Comparison of ENCODE assay signal across 8 cellular contexts in the genomic region with DNA sequence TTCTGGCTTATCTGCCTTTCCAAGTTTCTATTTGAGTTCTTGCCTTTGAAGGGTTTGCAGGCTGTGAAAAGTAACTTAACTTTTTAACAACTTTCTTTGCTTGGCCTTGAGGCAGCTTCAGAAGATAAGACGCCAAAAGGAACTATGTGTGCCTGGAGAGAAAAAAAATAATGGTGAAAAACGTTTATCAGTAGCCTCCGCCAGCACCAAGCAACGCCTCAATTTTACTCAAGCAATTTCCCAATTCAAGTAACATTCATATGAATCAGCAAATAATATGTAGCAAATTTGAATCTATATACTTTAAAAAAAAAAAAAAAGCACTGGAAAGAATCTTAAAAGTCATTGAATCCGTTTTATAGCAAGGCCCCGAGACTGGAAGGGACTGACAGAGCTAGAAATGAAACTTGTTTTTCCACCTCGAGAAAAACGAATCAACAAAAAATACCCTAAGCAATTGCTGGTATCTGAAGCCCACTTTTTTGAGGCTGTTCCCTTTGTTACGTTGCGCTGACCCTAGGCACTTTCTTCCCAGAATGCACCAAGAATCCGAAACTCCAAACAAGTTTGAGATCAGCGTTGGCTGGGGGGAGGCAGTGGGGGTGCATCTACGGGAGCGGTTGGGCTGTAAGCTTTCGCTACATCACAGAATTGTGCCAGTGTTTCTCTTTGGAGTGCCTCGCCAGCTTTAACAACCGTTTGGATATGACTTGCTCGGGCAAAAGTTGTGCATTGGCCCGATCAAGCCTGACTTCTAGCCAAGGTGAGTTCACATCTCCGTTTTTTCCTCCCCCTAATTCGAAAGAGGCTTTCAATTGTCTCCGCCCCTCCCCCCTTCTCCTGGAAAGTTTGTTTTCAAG. TPM values are rescaled to one million over a fixed set of nuclear protein-coding genes. Genes with fewer than 3 reads are reported as not detected.
DNase-seq lines count a peak whose midpoint lies in the region; ATAC-seq and TF ChIP-seq lines count a peak whose summit lies in the region.

No MANE protein-coding gene starts in this region.

- DNase-seq in activated T-cell treated with anti-CD3 and anti-CD28 coated beads, Interleukin-2, amount 50 U/mL, for 24 hours, result no peak
- DNase-seq in activated T-cell treated with anti-CD3 and anti-CD28 coated beads for 4 hours, result no peak
- DNase-seq in effector memory CD4-positive, alpha-beta T cell, result no peak
- peak; percentile 72 for DNase-seq in myocyte (ENCODE audit: low read depth)
- DNase-seq in aorta, result peak; percentile 74 to 77
- DNase-seq in kidney glomerular epithelial cell (lab: John Stamatoyannopoulos, UW), result no peak

- peaks cover 34% of the 10 kb centered on the region for H3K4me1 Mint-ChIP-seq in activated T-cell treated with anti-CD3 and anti-CD28 coated beads, Interleukin-2, amount 50 U/mL, for 24 hours (ENCODE audit: low read depth)

- H3K9me3 Mint-ChIP-seq in activated T-cell treated with anti-CD3 and anti-CD28 coated beads, Interleukin-2, amount 50 U/mL, for 24 hours, result no peaks in the 10 kb centered on the region

- H3K9ac ChIP-seq in SU-DHL-6 (ENCODE audit: low read length), result peak overlapping the region; percentile 60; the same call in 1 of the 2 replicates

- H3K9me2 ChIP-seq in SU-DHL-6 (replicated peaks; ENCODE audit: insufficient read depth, low read length), result no peaks in the 10 kb centered on the region

- ATAC-seq in aorta (ENCODE audit: low FRiP score), result no peak
- ATAC-seq in GM21526 (IDR thresholded peaks at IDR 0.05; ENCODE audit: low FRiP score, unreplicated experiment), result no peak

- 0 to 1% methylated on average over 22 of the region's 22 CpGs for WGBS in aorta, 2 donors

- no peaks in the 10 kb centered on the region for H4K20me1 ChIP-seq in SU-DHL-6 (ENCODE audit: low read depth, low read length)

- no peaks in the 10 kb centered on the region for H3F3A ChIP-seq in SU-DHL-6 (ENCODE audit: insufficient read depth)

- H3K27me3 Mint-ChIP-seq in activated T-cell treated with anti-CD3 and anti-CD28 coated beads, Interleukin-2, amount 50 U/mL, for 24 hours, result no peaks in the 10 kb centered on the region

- H3K79me2 ChIP-seq in SU-DHL-6 (ENCODE audit: insufficient read depth, low read length), result no peaks in the 10 kb centered on the region

- no peaks in the 10 kb centered on the region for H3K36me3 ChIP-seq in SU-DHL-6 (ENCODE audit: low read length)
- H3K36me3 ChIP-seq in effector memory CD4-positive, alpha-beta T cell (ENCODE audit: control insufficient read depth, insufficient read depth, low read length), result no peaks in the 10 kb centered on the region
- H3K36me3 ChIP-seq in aorta (ENCODE audit: control insufficient read depth in 1 of 2, insufficient read depth in 2 of 2, low read length in 1 of 2), result no peaks in the 10 kb centered on the region

- H3K27me3 ChIP-seq in SU-DHL-6 (ENCODE audit: low read length) (no peaks in the 10 kb centered on the region), aorta (ENCODE audit: control insufficient read depth in 1 of 2, insufficient read depth in 2 of 2, low read length in 1 of 2) (no peaks in the 10 kb centered on the region)
- H3K27me3 ChIP-seq in effector memory CD4-positive, alpha-beta T cell (replicated peaks; ENCODE audit: control insufficient read depth, insufficient read depth, low read length, poor library complexity, severe bottlenecking), result no peaks in the 10 kb centered on the region

- peak overlapping the region; percentile 58 for H3K4me3 ChIP-seq in SU-DHL-6 (ENCODE audit: insufficient read depth, low read length, poor library complexity, severe bottlenecking)
- peak overlapping the region; percentile 59 for H3K4me3 ChIP-seq in effector memory CD4-positive, alpha-beta T cell (ENCODE audit: insufficient read depth, low read depth, low read length, poor library complexity, severe bottlenecking)
- peak overlapping the region; percentile 49 to 85 for H3K4me3 ChIP-seq in aorta (ENCODE audit: low read length in 2 of 2)

- no peak for TF ChIP-seq CTCF in SU-DHL-6 (IDR thresholded peaks at IDR 0.05; ENCODE audit: insufficient read depth, low read length, poor library complexity, severe bottlenecking)

- H3K27ac ChIP-seq in SU-DHL-6 (ENCODE audit: low read depth, low read length) (no peak overlapping the region), aorta (ENCODE audit: low read depth in 1 of 2, low read length in 2 of 2) (peak overlapping the region; percentile 59 to 86)
- H3K27ac ChIP-seq in effector memory CD4-positive, alpha-beta T cell (ENCODE audit: insufficient read depth, low read length, poor library complexity, severe bottlenecking), result peak overlapping the region; percentile 99

- peak overlapping the region; percentile 76 for H2AFZ ChIP-seq in SU-DHL-6 (ENCODE audit: low read depth, low read length, severe bottlenecking)

- peaks cover 22% of the 10 kb centered on the region for H3K36me3 Mint-ChIP-seq in activated T-cell treated with anti-CD3 and anti-CD28 coated beads, Interleukin-2, amount 50 U/mL, for 24 hours (ENCODE audit: low read depth)

- H3K4me3 Mint-ChIP-seq in activated T-cell treated with anti-CD3 and anti-CD28 coated beads, Interleukin-2, amount 50 U/mL, for 24 hours, result peak overlapping the region; percentile 93

- H3K9me3 ChIP-seq in SU-DHL-6 (ENCODE audit: insufficient read depth, low read length) (no peaks in the 10 kb centered on the region), aorta (ENCODE audit: control insufficient read depth, low read length) (no peaks in the 10 kb centered on the region)
- no peaks in the 10 kb centered on the region for H3K9me3 ChIP-seq in effector memory CD4-positive, alpha-beta T cell (ENCODE audit: control insufficient read depth, low read length)

- H3K4me1 ChIP-seq in effector memory CD4-positive, alpha-beta T cell (ENCODE audit: control insufficient read depth, insufficient read depth, low read length, poor library complexity, severe bottlenecking), result peaks cover 28% of the 10 kb centered on the region
- H3K4me1 ChIP-seq in aorta (ENCODE audit: control insufficient read depth in 1 of 2, insufficient read depth in 2 of 2, low read length in 2 of 2), result peaks cover 0 to 1% of the 10 kb centered on the region in 2 donors

- intact Hi-C loops in aorta (cut with DNase I), result loop anchor here in 1 of 2 donors (5.0 kb wide), 1 partner anchor 220 kb away; no protein-coding TSS in a partner anchor

- H3K4me2 ChIP-seq in SU-DHL-6 (ENCODE audit: low read depth, low read length, poor library complexity, severe bottlenecking), result peak overlapping the region; percentile 91

- peak overlapping the region; percentile 99 for H3K27ac Mint-ChIP-seq in activated T-cell treated with anti-CD3 and anti-CD28 coated beads, Interleukin-2, amount 50 U/mL, for 24 hours

RNA-seq across cellular contexts. Expression of gene TGIF1, which starts 2.7 kb away (rescaled TPM):
- 74.2 and 101 TPM in 2 replicates for total RNA-seq in myocyte
- polyA plus RNA-seq in myocyte (2012), result 44.4 TPM
- 10 to 100 TPM; 48.0 to 48.2 TPM for total RNA-seq in aorta
- 10 to 100 TPM; 34.7 to 35.1 TPM for polyA plus RNA-seq in aorta

Comparison
In these comparisons a context has a peak if more than half of its experiments do, and no peak if none do; other contexts are left out.
1. DNase-seq: peak in myocyte (single experiment) and aorta (2 of 2); none in activated T-cell treated with anti-CD3 and anti-CD28 coated beads, Interleukin-2, amount 50 U/mL, for 24 hours (single experiment), activated T-cell treated with anti-CD3 and anti-CD28 coated beads for 4 hours (single experiment), effector memory CD4-positive, alpha-beta T cell (0 of 3) and kidney glomerular epithelial cell (single experiment).
2. Peak in every context shown above with its lines, with median percentiles within 50 percentile points of each other: H3K4me3 ChIP-seq.